In genomic region chr3:46971151-46971550, GRCh38 we compare ENCODE assay signal across 10 cellular contexts. TPM values are rescaled to one million over a fixed set of nuclear protein-coding genes. Genes with fewer than 3 reads are reported as not detected.
DNase-seq lines count a peak whose midpoint lies in the region; ATAC-seq, FAIRE-seq and TF ChIP-seq lines count a peak whose summit lies in the region.
"Had no signal": no experiment of that assay in that cellular context is flagged by ENCODE, and none has a peak within 500 bp of the region (broad histone marks: within the 10 kb centered on the region; RNA-seq: fewer than 3 reads in every experiment).

No MANE protein-coding gene starts in this region.

- DNase-seq in activated CD4-positive, alpha-beta T cell treated with anti-CD3 and anti-CD28 coated beads, Interleukin-2, amount 10 ng/mL, durations not matched to agents 24 days and 14 days: no peak
- no peak for DNase-seq in activated CD4-positive, alpha-beta T cell treated with anti-CD3 and anti-CD28 coated beads for 4 hours
- no peak for DNase-seq in activated T-helper 1 cell treated with anti-CD3 and anti-CD28 coated beads, Interleukin-12 subunit alpha, Interleukin-12 subunit beta, Interleukin-2, Interleukin-4 antibody, amounts not matched to agents 30 ng/mL and 10 ng/mL and 1 ng/mL, durations not matched to agents 14 hours and 24 hours and 36 hours (ENCODE audit: low spot score)
- DNase-seq in HepG2 (ENCODE audit: low spot score) (no peak), glomerular visceral epithelial cell (ENCODE audit: extremely low spot score) (no peak), BE2C (no peak)
- DNase-seq in stimulated activated naive CD8-positive, alpha-beta T cell treated with anti-CD3 and anti-CD28 coated beads, Interleukin-15, amount 100 ng/mL, for 72 hours: no peak
- DNase-seq: activated effector memory CD4-positive, alpha-beta T cell treated with Interleukin-2 at 50 U/mL for 16 hours; NCI-H526 had no signal

- H3K27me3 ChIP-seq in HepG2 (ENCODE audit: control insufficient read depth in 1 of 2, insufficient read depth in 2 of 2, low read length in 2 of 2) (no peaks in the 10 kb centered on the region; a peak in 1 of 5 replicates), BE2C (no peaks in the 10 kb centered on the region)

- TF ChIP-seq RAD21 in HepG2 (CRISPR knock-in tag; IDR thresholded peaks at IDR 0.05): no peak

- peak overlapping the region; percentile 80 for H3K4me3 Mint-ChIP-seq in activated CD4-positive, alpha-beta T cell treated with anti-CD3 and anti-CD28 coated beads, Interleukin-2, amount 10 ng/mL, durations not matched to agents 24 days and 14 days
- H3K4me3 Mint-ChIP-seq in activated T-helper 1 cell treated with anti-CD3 and anti-CD28 coated beads, Interleukin-12 subunit alpha, Interleukin-12 subunit beta, Interleukin-2, Interleukin-4 antibody, amounts not matched to agents 30 ng/mL and 10 ng/mL and 1 ng/mL, durations not matched to agents 14 hours and 24 hours and 36 hours: peak overlapping the region; percentile 68
- H3K4me3 Mint-ChIP-seq in stimulated activated naive CD8-positive, alpha-beta T cell treated with anti-CD3 and anti-CD28 coated beads, Interleukin-15, amount 100 ng/mL, for 72 hours: peak overlapping the region; percentile 76 to 86

- peak; percentile 1; the same call in 2 of the 3 replicates for ATAC-seq in HepG2
- no peak for ATAC-seq in stimulated activated naive CD8-positive, alpha-beta T cell treated with anti-CD3 and anti-CD28 coated beads, Interleukin-15, amount 100 ng/mL, for 72 hours
- no peak for ATAC-seq in GM21825 (IDR thresholded peaks at IDR 0.05; ENCODE audit: unreplicated experiment)

- TF ChIP-seq POLR2A in HepG2 (IDR thresholded peaks at IDR 0.05; ENCODE audit: insufficient read depth in 1 of 2, low read depth in 2 of 2, low read length in 2 of 2): no peak

- H3K9me3 ChIP-seq in HepG2 (ENCODE audit: low read length): no peaks in the 10 kb centered on the region
- no peaks in the 10 kb centered on the region for H3K9me3 ChIP-seq in BE2C

- no peak overlapping the region for H2AFZ ChIP-seq in HepG2 (ENCODE audit: low read length)

- peak overlapping the region; percentile 37; the same call in 1 of the 2 replicates for H3K9ac ChIP-seq in HepG2 (ENCODE audit: insufficient read depth, low read depth, low read length)

- H4K20me1 ChIP-seq in HepG2 (ENCODE audit: insufficient read depth, low read length): peaks cover 69% of the 10 kb centered on the region

- peaks cover 1 to 19% of the 10 kb centered on the region in 2 experiments; a peak in 4 of 5 replicates for H3K36me3 ChIP-seq in HepG2 (replicated peaks in 1 of 2; ENCODE audit: control insufficient read depth in 1 of 2, insufficient read depth in 2 of 2, low read length in 2 of 2)
- no peaks in the 10 kb centered on the region for H3K36me3 ChIP-seq in BE2C

- H3K4me2 ChIP-seq in HepG2 (ENCODE audit: low read depth, low read length): peak overlapping the region; percentile 73

- no peaks in the 10 kb centered on the region for H3K9me3 Mint-ChIP-seq in activated CD4-positive, alpha-beta T cell treated with anti-CD3 and anti-CD28 coated beads, Interleukin-2, amount 10 ng/mL, durations not matched to agents 24 days and 14 days
- no peaks in the 10 kb centered on the region for H3K9me3 Mint-ChIP-seq in activated T-helper 1 cell treated with anti-CD3 and anti-CD28 coated beads, Interleukin-12 subunit alpha, Interleukin-12 subunit beta, Interleukin-2, Interleukin-4 antibody, amounts not matched to agents 30 ng/mL and 10 ng/mL and 1 ng/mL, durations not matched to agents 14 hours and 24 hours and 36 hours
- no peaks in the 10 kb centered on the region for H3K9me3 Mint-ChIP-seq in stimulated activated naive CD8-positive, alpha-beta T cell treated with anti-CD3 and anti-CD28 coated beads, Interleukin-15, amount 100 ng/mL, for 72 hours

- POLR2A ChIA-PET in HepG2 (lab: Yijun Ruan, JAX): interaction anchor here (1.0 to 2.2 kb wide), 6 partner anchors 8 to 408 kb away, joined by 3 to 6 read pairs (median 5); partner anchors contain the start of gene NBEAL2

- peaks cover 93% of the 10 kb centered on the region for H3K79me2 ChIP-seq in HepG2 (ENCODE audit: insufficient read depth, low read length)

- peak overlapping the region; percentile 77 for H3K27ac Mint-ChIP-seq in activated CD4-positive, alpha-beta T cell treated with anti-CD3 and anti-CD28 coated beads, Interleukin-2, amount 10 ng/mL, durations not matched to agents 24 days and 14 days
- H3K27ac Mint-ChIP-seq in activated T-helper 1 cell treated with anti-CD3 and anti-CD28 coated beads, Interleukin-12 subunit alpha, Interleukin-12 subunit beta, Interleukin-2, Interleukin-4 antibody, amounts not matched to agents 30 ng/mL and 10 ng/mL and 1 ng/mL, durations not matched to agents 14 hours and 24 hours and 36 hours: peak overlapping the region; percentile 84
- H3K27ac Mint-ChIP-seq in stimulated activated naive CD8-positive, alpha-beta T cell treated with anti-CD3 and anti-CD28 coated beads, Interleukin-15, amount 100 ng/mL, for 72 hours: peak overlapping the region; percentile 44 to 51

- H3K36me3 Mint-ChIP-seq in activated CD4-positive, alpha-beta T cell treated with anti-CD3 and anti-CD28 coated beads, Interleukin-2, amount 10 ng/mL, durations not matched to agents 24 days and 14 days (ENCODE audit: low read depth): peaks cover 42% of the 10 kb centered on the region
- H3K36me3 Mint-ChIP-seq in activated T-helper 1 cell treated with anti-CD3 and anti-CD28 coated beads, Interleukin-12 subunit alpha, Interleukin-12 subunit beta, Interleukin-2, Interleukin-4 antibody, amounts not matched to agents 30 ng/mL and 10 ng/mL and 1 ng/mL, durations not matched to agents 14 hours and 24 hours and 36 hours (ENCODE audit: low read depth): peaks cover 20% of the 10 kb centered on the region

- no peak for FAIRE-seq in HepG2 (lab: Jason Lieb, UNC)

- BruUV-seq in HepG2 (replicated peaks; lab: Mats Ljungman, UMichigan): no TSS peak

- TF ChIP-seq CTCF in HepG2 (CRISPR knock-in tag; IDR thresholded peaks at IDR 0.05) (no peak), BE2C (IDR thresholded peaks at IDR 0.05; ENCODE audit: low read depth, low read length) (no peak)

- TF ChIP-seq EP300 in HepG2 (IDR thresholded peaks at IDR 0.05; ENCODE audit: low read depth in 2 of 2, low read length in 2 of 2) (no peak), HepG2 (CRISPR knock-in tag; IDR thresholded peaks at IDR 0.05; ENCODE audit: borderline replicate concordance) (no peak)

- H3K4me1 Mint-ChIP-seq in activated CD4-positive, alpha-beta T cell treated with anti-CD3 and anti-CD28 coated beads, Interleukin-2, amount 10 ng/mL, durations not matched to agents 24 days and 14 days: peaks cover 73% of the 10 kb centered on the region
- peaks cover 67% of the 10 kb centered on the region for H3K4me1 Mint-ChIP-seq in activated T-helper 1 cell treated with anti-CD3 and anti-CD28 coated beads, Interleukin-12 subunit alpha, Interleukin-12 subunit beta, Interleukin-2, Interleukin-4 antibody, amounts not matched to agents 30 ng/mL and 10 ng/mL and 1 ng/mL, durations not matched to agents 14 hours and 24 hours and 36 hours (ENCODE audit: low read depth)
- H3K4me1 Mint-ChIP-seq in stimulated activated naive CD8-positive, alpha-beta T cell treated with anti-CD3 and anti-CD28 coated beads, Interleukin-15, amount 100 ng/mL, for 72 hours: peaks cover 94% of the 10 kb centered on the region

- peaks cover 85% of the 10 kb centered on the region for H3K4me1 ChIP-seq in HepG2 (ENCODE audit: insufficient read depth, low read length)
- no peaks in the 10 kb centered on the region for H3K4me1 ChIP-seq in BE2C

- H3K27me3 Mint-ChIP-seq in activated CD4-positive, alpha-beta T cell treated with anti-CD3 and anti-CD28 coated beads, Interleukin-2, amount 10 ng/mL, durations not matched to agents 24 days and 14 days: no peaks in the 10 kb centered on the region
- H3K27me3 Mint-ChIP-seq in activated T-helper 1 cell treated with anti-CD3 and anti-CD28 coated beads, Interleukin-12 subunit alpha, Interleukin-12 subunit beta, Interleukin-2, Interleukin-4 antibody, amounts not matched to agents 30 ng/mL and 10 ng/mL and 1 ng/mL, durations not matched to agents 14 hours and 24 hours and 36 hours (ENCODE audit: insufficient read depth): no peaks in the 10 kb centered on the region
- no peaks in the 10 kb centered on the region for H3K27me3 Mint-ChIP-seq in stimulated activated naive CD8-positive, alpha-beta T cell treated with anti-CD3 and anti-CD28 coated beads, Interleukin-15, amount 100 ng/mL, for 72 hours

- H3K27ac ChIP-seq in HepG2 (ENCODE audit: extremely low read length, insufficient read depth, low read length): peak overlapping the region; percentile 74

- CTCF ChIA-PET in HepG2 (lab: Yijun Ruan, JAX; ENCODE audit: low intra/inter-chr PET ratio, low total read pairs): no interaction called here

- intact Hi-C loops in activated CD4-positive, alpha-beta T cell treated with anti-CD3 and anti-CD28 coated beads, Interleukin-2, amount 10 ng/mL, durations not matched to agents 24 days and 14 days (cut with micrococcal nuclease): loop anchor here (5.0 kb wide), 1 partner anchor 39 kb away; no protein-coding TSS in a partner anchor
- intact Hi-C loops in activated T-helper 1 cell treated with anti-CD3 and anti-CD28 coated beads, Interleukin-12 subunit alpha, Interleukin-12 subunit beta, Interleukin-2, Interleukin-4 antibody, amounts not matched to agents 30 ng/mL and 10 ng/mL and 1 ng/mL, durations not matched to agents 14 hours and 24 hours and 36 hours (cut with micrococcal nuclease): loop anchor here (10.0 kb wide), 2 partner anchors 814 to 1276 kb away; partner anchors contain the start of gene SMARCC1
- intact Hi-C loops in HepG2 (cut with micrococcal nuclease; ENCODE audit: unreplicated experiment): loop anchor here (10.0 kb wide), 1 partner anchor 46 kb away; no protein-coding TSS in a partner anchor

- in situ Hi-C loops in HepG2 (cut with HindIII; ENCODE audit: extremely low pct_ligation_motif_present, low pct_unique_long_range_greater_than_20kb): no loop called here

- WGBS in HepG2 (ENCODE audit: low lambda C conversion rate): 29% methylated on average over 6 of the region's 6 CpGs

- H3K4me3 ChIP-seq in HepG2 (replicated peaks in 1 of 3; ENCODE audit: insufficient read depth in 1 of 3, low read depth in 2 of 3, low read length in 3 of 3) (peak overlapping the region in 2 of 3 experiments; percentile 12 to 57; a peak in 2 of 6 replicates), BE2C (ENCODE audit: low read depth, low read length) (no peak overlapping the region)

RNA-seq across cellular contexts. Expression of gene CCDC12, which starts 5.4 kb away (rescaled TPM):
- total RNA-seq in activated CD4-positive, alpha-beta T cell treated with anti-CD3 and anti-CD28 coated beads, Interleukin-2, amount 10 ng/mL, durations not matched to agents 24 days and 14 days: 55.3 and 66.2 TPM in 2 replicates
- 68.7 and 69.1 TPM in 2 replicates for total RNA-seq in activated T-helper 1 cell treated with anti-CD3 and anti-CD28 coated beads, Interleukin-12 subunit alpha, Interleukin-12 subunit beta, Interleukin-2, Interleukin-4 antibody, amounts not matched to agents 30 ng/mL and 10 ng/mL and 1 ng/mL, durations not matched to agents 14 hours and 24 hours and 36 hours
- total RNA-seq in HepG2 (2016; rRNA removed; fragmentation: Illumina TruSeq; extraction: Trizol): 49.5 and 55.2 TPM in 2 replicates
- total RNA-seq in HepG2 (2016; cell fraction: cytosol; rRNA removed; fragmentation: Illumina TruSeq; extraction: Trizol; ENCODE audit: low read depth): 28.7 and 32.4 TPM in 2 replicates
- total RNA-seq in HepG2 (2016; cell fraction: insoluble cytoplasmic fraction; rRNA removed; fragmentation: Illumina TruSeq; extraction: Trizol): 52.2 and 56.9 TPM in 2 replicates
- total RNA-seq in HepG2 (2016; cell fraction: membrane; rRNA removed; fragmentation: Illumina TruSeq; extraction: Trizol): 27.1 and 29.7 TPM in 2 replicates
- total RNA-seq in HepG2 (2016; cell fraction: nucleus; rRNA removed; fragmentation: Illumina TruSeq; extraction: Trizol): 28.6 and 32.0 TPM in 2 replicates
- polyA plus RNA-seq in HepG2 (2011; rRNA removed): 28.9 and 30.1 TPM in 2 replicates
- 32.7 and 35.6 TPM in 2 replicates for polyA plus RNA-seq in HepG2 (2011; cell fraction: cytosol; rRNA removed)
- polyA plus RNA-seq in HepG2 (2011; cell fraction: nucleus; rRNA removed): 40.0 and 40.6 TPM in 2 replicates
- polyA plus RNA-seq in HepG2 (2012): 26.3 and 31.7 TPM in 2 replicates
- 14.7 and 15.4 TPM in 2 replicates for polyA plus RNA-seq in HepG2 (2016; cell fraction: cytosol; fragmentation: Illumina TruSeq; extraction: Trizol; ENCODE audit: low read depth)
- polyA plus RNA-seq in HepG2 (2016; cell fraction: insoluble cytoplasmic fraction; fragmentation: Illumina TruSeq; extraction: Trizol; ENCODE audit: low read depth): 73.4 and 79.9 TPM in 2 replicates
- polyA plus RNA-seq in HepG2 (2016; cell fraction: membrane; fragmentation: Illumina TruSeq; extraction: Trizol; ENCODE audit: low read depth): 18.7 and 18.8 TPM in 2 replicates
- polyA plus RNA-seq in HepG2 (2016; cell fraction: nucleus; fragmentation: Illumina TruSeq; extraction: Trizol; ENCODE audit: insufficient read depth, low read depth): 55.2 TPM in 2 replicates
- 53.2 and 59.2 TPM in 2 replicates for polyA minus RNA-seq in HepG2 (2011; rRNA and poly(A)+ RNA removed; ENCODE audit: low replicate concordance)
- polyA minus RNA-seq in HepG2 (2011; cell fraction: cytosol; rRNA and poly(A)+ RNA removed): 9.3 and 12.2 TPM in 2 replicates
- 41.3 and 55.9 TPM in 2 replicates for polyA minus RNA-seq in HepG2 (2011; cell fraction: nucleus; rRNA and poly(A)+ RNA removed)
- polyA plus RNA-seq in BE2C (2012; ENCODE audit: insufficient read depth, insufficient read length, low read depth): 80.9 TPM

RNA-seq across cellular contexts. Expression of gene NBEAL2, which starts 8.3 kb away (rescaled TPM):
- 115 and 119 TPM in 2 replicates for total RNA-seq in activated CD4-positive, alpha-beta T cell treated with anti-CD3 and anti-CD28 coated beads, Interleukin-2, amount 10 ng/mL, durations not matched to agents 24 days and 14 days
- total RNA-seq in activated T-helper 1 cell treated with anti-CD3 and anti-CD28 coated beads, Interleukin-12 subunit alpha, Interleukin-12 subunit beta, Interleukin-2, Interleukin-4 antibody, amounts not matched to agents 30 ng/mL and 10 ng/mL and 1 ng/mL, durations not matched to agents 14 hours and 24 hours and 36 hours: 118 and 119 TPM in 2 replicates
- total RNA-seq in HepG2 (2016; rRNA removed; fragmentation: Illumina TruSeq; extraction: Trizol): 6.0 and 9.7 TPM in 2 replicates
- total RNA-seq in HepG2 (2016; cell fraction: cytosol; rRNA removed; fragmentation: Illumina TruSeq; extraction: Trizol; ENCODE audit: low read depth): 1.8 and 2.7 TPM in 2 replicates
- 6.0 and 8.3 TPM in 2 replicates for total RNA-seq in HepG2 (2016; cell fraction: insoluble cytoplasmic fraction; rRNA removed; fragmentation: Illumina TruSeq; extraction: Trizol)
- 4.1 and 4.3 TPM in 2 replicates for total RNA-seq in HepG2 (2016; cell fraction: membrane; rRNA removed; fragmentation: Illumina TruSeq; extraction: Trizol)
- total RNA-seq in HepG2 (2016; cell fraction: nucleus; rRNA removed; fragmentation: Illumina TruSeq; extraction: Trizol): 14.8 and 19.9 TPM in 2 replicates
- polyA plus RNA-seq in HepG2 (2011; rRNA removed): 12.4 and 15.8 TPM in 2 replicates
- 3.6 and 4.9 TPM in 2 replicates for polyA plus RNA-seq in HepG2 (2011; cell fraction: cytosol; rRNA removed)
- 222 and 246 TPM in 2 replicates for polyA plus RNA-seq in HepG2 (2011; cell fraction: nucleus; rRNA removed)
- 7.9 and 16.7 TPM in 2 replicates for polyA plus RNA-seq in HepG2 (2012)
- polyA plus RNA-seq in HepG2 (2016; cell fraction: cytosol; fragmentation: Illumina TruSeq; extraction: Trizol; ENCODE audit: low read depth): 0.67 and 0.80 TPM in 2 replicates
- 6.4 and 7.7 TPM in 2 replicates for polyA plus RNA-seq in HepG2 (2016; cell fraction: insoluble cytoplasmic fraction; fragmentation: Illumina TruSeq; extraction: Trizol; ENCODE audit: low read depth)
- polyA plus RNA-seq in HepG2 (2016; cell fraction: membrane; fragmentation: Illumina TruSeq; extraction: Trizol; ENCODE audit: low read depth): 1.5 and 1.8 TPM in 2 replicates
- 69.9 and 76.5 TPM in 2 replicates for polyA plus RNA-seq in HepG2 (2016; cell fraction: nucleus; fragmentation: Illumina TruSeq; extraction: Trizol; ENCODE audit: insufficient read depth, low read depth)
- 8.9 and 19.6 TPM in 2 replicates for polyA minus RNA-seq in HepG2 (2011; rRNA and poly(A)+ RNA removed; ENCODE audit: low replicate concordance)
- polyA minus RNA-seq in HepG2 (2011; cell fraction: cytosol; rRNA and poly(A)+ RNA removed): 2.9 and 3.9 TPM in 2 replicates
- 18.7 and 21.3 TPM in 2 replicates for polyA minus RNA-seq in HepG2 (2011; cell fraction: nucleus; rRNA and poly(A)+ RNA removed)
- polyA plus RNA-seq in BE2C (2012; ENCODE audit: insufficient read depth, insufficient read length, low read depth): 16.3 TPM
